In genomic region chr19:46404884-46405658, GRCh38 we compare ENCODE assay signal across 9 cellular contexts. TPM values are rescaled to one million over a fixed set of nuclear protein-coding genes. Genes with fewer than 3 reads are reported as not detected.
DNase-seq lines count a peak whose midpoint lies in the region; ATAC-seq and TF ChIP-seq lines count a peak whose summit lies in the region.
"Had no signal": no experiment of that assay in that cellular context is flagged by ENCODE, and none has a peak within 500 bp of the region (broad histone marks: within the 10 kb centered on the region; RNA-seq: fewer than 3 reads in every experiment).

No MANE protein-coding gene starts in this region.

- no peaks in the 10 kb centered on the region for H3K36me3 ChIP-seq in tibial nerve

- 29 to 32% methylated on average over 44 of the region's 44 CpGs for WGBS in tibial nerve, 2 donors

- H3K36me3 Mint-ChIP-seq in T-cell, result no peaks in the 10 kb centered on the region

- no peak overlapping the region for H3K27ac Mint-ChIP-seq in T-cell

- ATAC-seq in T-cell (replicated peaks in 1 of 4), result peak in 2 of 4 experiments; percentile 17 to 58
- ATAC-seq in left ventricle myocardium superior, result peak; percentile 6

- intact Hi-C loops in left ventricle myocardium superior (cut with micrococcal nuclease), result no loop called here

- H3K4me3 Mint-ChIP-seq in T-cell, result peak overlapping the region; percentile 44 to 84 (median 67)

- H3K27me3 Mint-ChIP-seq in T-cell, result peaks cover 46 to 78% of the 10 kb centered on the region in 2 donors

- H3K27ac ChIP-seq in tibial nerve, result peak overlapping the region in 1 of 4 donors; percentile 56

- no peaks in the 10 kb centered on the region for H3K9me3 Mint-ChIP-seq in T-cell

- no peak for TF ChIP-seq CTCF in tibial nerve (IDR thresholded peaks at IDR 0.05)

- POLR2A ChIA-PET in T-cell (lab: Charles Lee), result interaction anchor here in 1 of 2 donors (0.6 kb wide), 1 partner anchor 562 kb away, joined by 3 read pairs; no protein-coding TSS in a partner anchor

- H3K4me1 ChIP-seq in tibial nerve, result peaks cover 0 to 45% (median 10%) of the 10 kb centered on the region in 4 donors

- H3K27me3 ChIP-seq in tibial nerve, result peaks cover 0 to 75% of the 10 kb centered on the region in 2 donors

- DNase-seq in DMS53 treated with DMSO at 0.1 percent for 48 hours (lab: John Stamatoyannopoulos, UW; ENCODE audit: unreplicated experiment), result peak; percentile 6
- no peak for DNase-seq in T-cell
- peak; percentile 31 for DNase-seq in left ventricle myocardium superior
- peak; percentile 60 for DNase-seq in retina
- no peak for DNase-seq in tibial nerve (ENCODE audit: low spot score in 2 of 2)
- DNase-seq in activated CD8-positive, alpha-beta memory T cell treated with anti-CD3 and anti-CD28 coated beads for 24 hours, result no peak
- DNase-seq in stimulated activated CD4-positive, alpha-beta T cell treated with anti-CD3 and anti-CD28 coated beads, Interleukin-4, amount 100 ng/mL, for 4 hours, result no peak
- no peak for DNase-seq in stimulated activated naive CD4-positive, alpha-beta T cell (lab: John Stamatoyannopoulos, UW)
- DNase-seq: SIG-M5 had no signal

- no peak for TF ChIP-seq EP300 in tibial nerve (IDR thresholded peaks at IDR 0.05)

- no peak for TF ChIP-seq POLR2A in tibial nerve (IDR thresholded peaks at IDR 0.05)

- peak overlapping the region in 2 of 4 donors; percentile 37 to 44 for H3K4me3 ChIP-seq in tibial nerve

- CTCF ChIA-PET in T-cell (lab: Charles Lee), result no interaction called here

- peaks cover 18 to 25% (median 25%) of the 10 kb centered on the region in 3 donors for H3K4me1 Mint-ChIP-seq in T-cell

- no peaks in the 10 kb centered on the region for H3K9me3 ChIP-seq in tibial nerve

RNA-seq across cellular contexts. Expression of gene CCDC8, which starts 8.3 kb away (rescaled TPM):
- total RNA-seq in T-cell (under 1 TPM in 3 of 5 donors, not detected in 2; 0.12 to 0.19 (median 0.13) TPM), left ventricle myocardium superior (33.5 TPM), tibial nerve (1 to 10 TPM; 2.8 to 7.3 (median 5.0) TPM)

RNA-seq across cellular contexts. Expression of gene PNMA8C, which starts 23.7 kb away (rescaled TPM):
- not detected for total RNA-seq in T-cell
- 0.07 TPM for total RNA-seq in left ventricle myocardium superior
- total RNA-seq in tibial nerve, result under 1 TPM in 1 of 4 donors, not detected in 3; 0.30 TPM

RNA-seq across cellular contexts. Expression of gene PPP5C, which starts 58.2 kb away (rescaled TPM):
- 10 to 100 TPM; 40.3 to 59.7 (median 42.8) TPM for total RNA-seq in T-cell
- total RNA-seq in left ventricle myocardium superior, result 72.5 TPM
- total RNA-seq in tibial nerve, result 100 to 1,000 TPM in 1 of 4 donors, 10 to 100 TPM in 3; 70.5 to 132 (median 88.8) TPM

Comparison
In these comparisons a context has a peak if more than half of its experiments do, and no peak if none do; other contexts are left out.
1. DNase-seq: peak in DMS53 treated with DMSO at 0.1 percent for 48 hours (single experiment), left ventricle myocardium superior (single experiment) and retina (single experiment); none in T-cell (0 of 34), tibial nerve (0 of 2), activated CD8-positive, alpha-beta memory T cell treated with anti-CD3 and anti-CD28 coated beads for 24 hours (single experiment), stimulated activated CD4-positive, alpha-beta T cell treated with anti-CD3 and anti-CD28 coated beads, Interleukin-4, amount 100 ng/mL, for 4 hours (0 of 2) and stimulated activated naive CD4-positive, alpha-beta T cell (0 of 6).